1 cellular context compared by ENCODE assay signal in genomic region chr22:41301085-41302015, GRCh38.
TF ChIP-seq lines count a peak whose summit lies in the region.

TSS of gene ZC3H7B (plus strand) at chr22:41301525. CDS start at chr22:41320661, 19,136 bp downstream.

TF ChIP-seq in K562, 482 proteins besides CTCF, POLR2A, EP300 and RAD21 (continued from another document and continues in another):
- no peak for TF ChIP-seq ZFP91 (CRISPR knock-in tag; IDR thresholded peaks at IDR 0.05)
- TF ChIP-seq ATF7 (IDR thresholded peaks at IDR 0.05): no peak
- TF ChIP-seq HMG20A (CRISPR knock-in tag; conservative IDR thresholded peaks at IDR 0.05): no peak
- no peak for TF ChIP-seq ZNF449 (CRISPR knock-in tag; IDR thresholded peaks at IDR 0.05)
- TF ChIP-seq CREB1 (IDR thresholded peaks at IDR 0.05): no peak
- no peak for TF ChIP-seq CREB1 (CRISPR knock-in tag; IDR thresholded peaks at IDR 0.05)
- TF ChIP-seq SAP30 (IDR thresholded peaks at IDR 0.05; ENCODE audit: borderline replicate concordance, insufficient read depth, low read depth, low read length, poor library complexity, severe bottlenecking): peak; percentile 8
- no peak for TF ChIP-seq ZNF592 (IDR thresholded peaks at IDR 0.05)
- TF ChIP-seq ZNF655 (CRISPR knock-in tag; IDR thresholded peaks at IDR 0.05): no peak
- no peak for TF ChIP-seq ZBTB12 (CRISPR knock-in tag; IDR thresholded peaks at IDR 0.05)
- TF ChIP-seq GATA2 (CRISPR knock-in tag; IDR thresholded peaks at IDR 0.05): no peak
- TF ChIP-seq FOXK1 (CRISPR knock-in tag; IDR thresholded peaks at IDR 0.05; ENCODE audit: borderline replicate concordance): no peak
- TF ChIP-seq MXI1 (IDR thresholded peaks at IDR 0.05; ENCODE audit: low read depth, low read length): 0 out of 2 replicates have a peak, but pooled peaks have one; percentile 31
- no peak for TF ChIP-seq ELF4 (CRISPR knock-in tag; IDR thresholded peaks at IDR 0.05)
- TF ChIP-seq CREM (IDR thresholded peaks at IDR 0.05; ENCODE audit: low read depth): peak; percentile 52
- peak; percentile 36 for TF ChIP-seq FIP1L1 (IDR thresholded peaks at IDR 0.05; ENCODE audit: low read depth, low read length, poor library complexity, severe bottlenecking)
- no peak for TF ChIP-seq ZNF740 (CRISPR knock-in tag; IDR thresholded peaks at IDR 0.05)
- TF ChIP-seq ZNF740 (tag; IDR thresholded peaks at IDR 0.05): no peak
- peak; percentile 31; the same call in 1 of the 2 replicates for TF ChIP-seq RNF2 (IDR thresholded peaks at IDR 0.05)
- no peak for TF ChIP-seq NONO (IDR thresholded peaks at IDR 0.05; ENCODE audit: low read depth in 2 of 2, low read length in 1 of 2)
- TF ChIP-seq ZNF77 (CRISPR knock-in tag; IDR thresholded peaks at IDR 0.05): no peak
- no peak for TF ChIP-seq ATF4 (CRISPR knock-in tag; IDR thresholded peaks at IDR 0.05)
- TF ChIP-seq RREB1 (CRISPR knock-in tag; IDR thresholded peaks at IDR 0.05): no peak
- TF ChIP-seq HDGF (IDR thresholded peaks at IDR 0.05): no peak
- TF ChIP-seq CLOCK (CRISPR knock-in tag; IDR thresholded peaks at IDR 0.05; ENCODE audit: borderline replicate concordance): no peak
- TF ChIP-seq HES1 (IDR thresholded peaks at IDR 0.05; ENCODE audit: low read depth): no peak
- TF ChIP-seq HDAC2 (IDR thresholded peaks at IDR 0.05): no peak
- no peak for TF ChIP-seq E2F6 (IDR thresholded peaks at IDR 0.05; ENCODE audit: borderline replicate concordance in 1 of 2, extremely low read depth in 1 of 2, insufficient read depth in 1 of 2, insufficient read length in 1 of 2, low read depth in 1 of 2, low read length in 1 of 2, poor library complexity in 1 of 2, severe bottlenecking in 1 of 2)
- TF ChIP-seq THRB (CRISPR knock-in tag; conservative IDR thresholded peaks at IDR 0.05): no peak
